In genomic region chr3:46746711-46747110, GRCh38 we compare ENCODE assay signal across 37 cellular contexts. TPM values are rescaled to one million over a fixed set of nuclear protein-coding genes. Genes with fewer than 3 reads are reported as not detected.
"Had no signal": no experiment of that assay in that cellular context is flagged by ENCODE, and none has a peak within 500 bp of the region (broad histone marks: within the 10 kb centered on the region; RNA-seq: fewer than 3 reads in every experiment).

No MANE protein-coding gene starts in this region.

- H3K9me3 ChIP-seq: ascending aorta had no signal

- H3K27me3 ChIP-seq: ascending aorta, cardiac muscle cell had no signal

- H3K27me3 Mint-ChIP-seq: activated B cell treated with CpG ODN at 0.5 μM for 24 hours; activated CD4-positive, alpha-beta memory T cell treated with anti-CD3 and anti-CD28 coated beads, Interleukin-2, amount 10 ng/mL, durations not matched to agents 7 days and 5 days; activated CD8-positive, alpha-beta memory T cell treated with anti-CD3 and anti-CD28 coated beads, Interleukin-2, amount 10 ng/mL, durations not matched to agents 7 days and 5 days; activated naive CD4-positive, alpha-beta T cell treated with anti-CD3 and anti-CD28 coated beads, Interleukin-2, amount 50 U/mL, for 24 hours; activated naive CD8-positive, alpha-beta T cell; activated naive CD8-positive, alpha-beta T cell treated with anti-CD3 and anti-CD28 coated beads, Interleukin-2, amount 50 U/mL, for 24 hours; activated T-cell treated with anti-CD3 and anti-CD28 coated beads, Interleukin-2, amount 50 U/mL, for 24 hours had no signal

- H3K27ac ChIP-seq: ascending aorta, cardiac muscle cell, VCaP had no signal

- H3K36me3 ChIP-seq: ascending aorta, cardiac muscle cell had no signal

- FAIRE-seq: bronchial epithelial cell, TTC549 had no signal

- H3K9me3 Mint-ChIP-seq: activated B cell treated with CpG ODN at 0.5 μM for 24 hours; activated CD4-positive, alpha-beta memory T cell treated with anti-CD3 and anti-CD28 coated beads, Interleukin-2, amount 10 ng/mL, durations not matched to agents 7 days and 5 days; activated CD4-positive, alpha-beta T cell treated with anti-CD3 and anti-CD28 coated beads, Interleukin-2, amount 10 ng/mL, durations not matched to agents 7 days and 5 days; activated naive CD4-positive, alpha-beta T cell treated with anti-CD3 and anti-CD28 coated beads, Interleukin-2, amount 10 ng/mL, durations not matched to agents 7 days and 5 days; activated naive CD4-positive, alpha-beta T cell treated with anti-CD3 and anti-CD28 coated beads, Interleukin-2, amount 50 U/mL, for 24 hours; activated naive CD8-positive, alpha-beta T cell treated with anti-CD3 and anti-CD28 coated beads, Interleukin-2, amount 10 ng/mL, durations not matched to agents 7 days and 5 days; activated naive CD8-positive, alpha-beta T cell treated with anti-CD3 and anti-CD28 coated beads, Interleukin-2, amount 50 U/mL, for 24 hours; activated T-cell treated with anti-CD3 and anti-CD28 coated beads, Interleukin-2, amount 50 U/mL, for 24 hours; activated T-helper 2 cell treated with anti-CD3 and anti-CD28 coated beads, Interferon-gamma antibody, Interleukin-2, Interleukin-4, amounts not matched to agents 10 μg/mL and 5 μg/mL and 100 μg/mL, durations not matched to agents 14 hours and 24 hours and 36 hours; central memory CD8-positive, alpha-beta T cell; T-helper 1 cell treated with Interleukin-12 subunit alpha and Interleukin-12 subunit beta and Interleukin-4 antibody, amounts not matched to agents 30 μg/mL and 1 μg/mL, for 36 hours; T-helper 2 cell treated with Interferon-gamma antibody and Interleukin-4, amounts not matched to agents 5 μg/mL and 100 μg/mL, for 36 hours had no signal

- H3K27ac Mint-ChIP-seq: activated B cell treated with CpG ODN at 0.5 μM for 24 hours; activated CD4-positive, alpha-beta memory T cell treated with anti-CD3 and anti-CD28 coated beads, Interleukin-2, amount 10 ng/mL, durations not matched to agents 7 days and 5 days; activated CD4-positive, alpha-beta T cell treated with anti-CD3 and anti-CD28 coated beads, Interleukin-2, amount 10 ng/mL, durations not matched to agents 7 days and 5 days; activated CD8-positive, alpha-beta memory T cell treated with anti-CD3 and anti-CD28 coated beads, Interleukin-2, amount 10 ng/mL, durations not matched to agents 7 days and 5 days; activated CD8-positive, alpha-beta T cell treated with anti-CD3 and anti-CD28 coated beads, Interleukin-2, amount 10 ng/mL, durations not matched to agents 7 days and 5 days; activated naive CD4-positive, alpha-beta T cell treated with anti-CD3 and anti-CD28 coated beads, Interleukin-2, amount 10 ng/mL, durations not matched to agents 7 days and 5 days; activated naive CD4-positive, alpha-beta T cell treated with anti-CD3 and anti-CD28 coated beads, Interleukin-2, amount 50 U/mL, for 24 hours; activated naive CD8-positive, alpha-beta T cell; activated naive CD8-positive, alpha-beta T cell treated with anti-CD3 and anti-CD28 coated beads, Interleukin-2, amount 10 ng/mL, durations not matched to agents 7 days and 5 days; activated naive CD8-positive, alpha-beta T cell treated with anti-CD3 and anti-CD28 coated beads, Interleukin-2, amount 50 U/mL, for 24 hours; activated T-cell treated with anti-CD3 and anti-CD28 coated beads, Interleukin-2, amount 50 U/mL, for 24 hours; activated T-helper 2 cell treated with anti-CD3 and anti-CD28 coated beads, Interferon-gamma antibody, Interleukin-2, Interleukin-4, amounts not matched to agents 10 μg/mL and 5 μg/mL and 100 μg/mL, durations not matched to agents 14 hours and 24 hours and 36 hours; brain; T-helper 1 cell treated with Interleukin-12 subunit alpha and Interleukin-12 subunit beta and Interleukin-4 antibody, amounts not matched to agents 30 μg/mL and 1 μg/mL, for 36 hours; T-helper 2 cell treated with Interferon-gamma antibody and Interleukin-4, amounts not matched to agents 5 μg/mL and 100 μg/mL, for 36 hours had no signal

- H3K4me1 Mint-ChIP-seq: activated B cell treated with CpG ODN at 0.5 μM for 24 hours; activated CD4-positive, alpha-beta memory T cell treated with anti-CD3 and anti-CD28 coated beads, Interleukin-2, amount 10 ng/mL, durations not matched to agents 7 days and 5 days; activated CD4-positive, alpha-beta T cell treated with anti-CD3 and anti-CD28 coated beads, Interleukin-2, amount 10 ng/mL, durations not matched to agents 7 days and 5 days; activated CD8-positive, alpha-beta memory T cell treated with anti-CD3 and anti-CD28 coated beads, Interleukin-2, amount 10 ng/mL, durations not matched to agents 7 days and 5 days; activated naive CD4-positive, alpha-beta T cell treated with anti-CD3 and anti-CD28 coated beads, Interleukin-2, amount 10 ng/mL, durations not matched to agents 7 days and 5 days; activated naive CD4-positive, alpha-beta T cell treated with anti-CD3 and anti-CD28 coated beads, Interleukin-2, amount 50 U/mL, for 24 hours; activated naive CD8-positive, alpha-beta T cell treated with anti-CD3 and anti-CD28 coated beads, Interleukin-2, amount 10 ng/mL, durations not matched to agents 7 days and 5 days; activated naive CD8-positive, alpha-beta T cell treated with anti-CD3 and anti-CD28 coated beads, Interleukin-2, amount 50 U/mL, for 24 hours; brain; central memory CD8-positive, alpha-beta T cell had no signal

- H3K4me1 ChIP-seq: ascending aorta had no signal

- ATAC-seq: activated CD8-positive, alpha-beta memory T cell treated with anti-CD3 and anti-CD28 coated beads, Interleukin-2, amount 10 ng/mL, durations not matched to agents 7 days and 5 days; activated CD8-positive, alpha-beta T cell treated with anti-CD3 and anti-CD28 coated beads, Interleukin-2, amount 10 ng/mL, durations not matched to agents 7 days and 5 days; activated naive CD8-positive, alpha-beta T cell treated with anti-CD3 and anti-CD28 coated beads, Interleukin-2, amount 50 U/mL, for 24 hours had no signal

- DNase-seq: activated B cell treated with CpG ODN at 0.5 μM for 24 hours; activated CD4-positive, alpha-beta memory T cell treated with anti-CD3 and anti-CD28 coated beads, Interleukin-2, amount 10 ng/mL, durations not matched to agents 7 days and 5 days; activated CD4-positive, alpha-beta T cell treated with anti-CD3 and anti-CD28 coated beads for 48 hours; activated CD4-positive, alpha-beta T cell treated with anti-CD3 and anti-CD28 coated beads, Interleukin-2, amount 10 ng/mL, durations not matched to agents 7 days and 5 days; activated CD4-positive, alpha-beta T cell treated with anti-CD3 and anti-CD28 coated beads, Interleukin-2, amount 50 U/mL, for 48 hours; activated CD4-positive, CD25-positive, alpha-beta regulatory T cell treated with anti-CD3 and anti-CD28 coated beads, Interleukin-2, amount 50 U/mL, for 72 hours; activated CD8-positive, alpha-beta memory T cell treated with anti-CD3 and anti-CD28 coated beads for 24 hours; activated CD8-positive, alpha-beta memory T cell treated with anti-CD3 and anti-CD28 coated beads, Interleukin-2, amount 10 ng/mL, durations not matched to agents 7 days and 5 days; activated CD8-positive, alpha-beta memory T cell treated with anti-CD3 and anti-CD28 coated beads, Interleukin-2, amount 50 U/mL, for 48 hours; activated CD8-positive, alpha-beta T cell treated with anti-CD3 and anti-CD28 coated beads, Interleukin-2, amount 10 ng/mL, durations not matched to agents 7 days and 5 days; activated effector memory CD4-positive, alpha-beta T cell treated with Interleukin-2 at 50 U/mL for 16 hours; activated gamma-delta T cell; activated naive CD4-positive, alpha-beta T cell treated with anti-CD3 and anti-CD28 coated beads, Interleukin-2, amount 10 ng/mL, durations not matched to agents 7 days and 5 days; activated naive CD4-positive, alpha-beta T cell treated with Interleukin-2 at 50 U/mL for 16 hours; activated naive CD8-positive, alpha-beta T cell treated with anti-CD3 and anti-CD28 coated beads, Interleukin-2, amount 10 ng/mL, durations not matched to agents 7 days and 5 days; activated naive CD8-positive, alpha-beta T cell treated with anti-CD3 and anti-CD28 coated beads, Interleukin-2, amount 50 U/mL, for 24 hours; activated T-cell treated with anti-CD3 and anti-CD28 coated beads, Interleukin-2, amount 50 U/mL, for 24 hours; activated T-cell treated with anti-CD3 and anti-CD28 coated beads, Interleukin-2, amount 50 U/mL, for 48 hours; amygdala; anterior cingulate cortex; caudate nucleus; cerebellar nuclear complex; T-helper 2 cell; T-helper 9 cell had no signal

- H3K36me3 Mint-ChIP-seq: activated CD8-positive, alpha-beta memory T cell treated with anti-CD3 and anti-CD28 coated beads, Interleukin-2, amount 10 ng/mL, durations not matched to agents 7 days and 5 days; activated naive CD4-positive, alpha-beta T cell treated with anti-CD3 and anti-CD28 coated beads, Interleukin-2, amount 10 ng/mL, durations not matched to agents 7 days and 5 days; activated naive CD4-positive, alpha-beta T cell treated with anti-CD3 and anti-CD28 coated beads, Interleukin-2, amount 50 U/mL, for 24 hours; activated naive CD8-positive, alpha-beta T cell; activated naive CD8-positive, alpha-beta T cell treated with anti-CD3 and anti-CD28 coated beads, Interleukin-2, amount 10 ng/mL, durations not matched to agents 7 days and 5 days; brain had no signal

- H3K4me3 ChIP-seq: ascending aorta, cardiac muscle cell had no signal

- H3K4me3 Mint-ChIP-seq: activated B cell treated with CpG ODN at 0.5 μM for 24 hours; activated CD4-positive, alpha-beta memory T cell treated with anti-CD3 and anti-CD28 coated beads, Interleukin-2, amount 10 ng/mL, durations not matched to agents 7 days and 5 days; activated CD4-positive, alpha-beta T cell treated with anti-CD3 and anti-CD28 coated beads, Interleukin-2, amount 10 ng/mL, durations not matched to agents 7 days and 5 days; activated CD8-positive, alpha-beta memory T cell treated with anti-CD3 and anti-CD28 coated beads, Interleukin-2, amount 10 ng/mL, durations not matched to agents 7 days and 5 days; activated CD8-positive, alpha-beta T cell treated with anti-CD3 and anti-CD28 coated beads, Interleukin-2, amount 10 ng/mL, durations not matched to agents 7 days and 5 days; activated naive CD4-positive, alpha-beta T cell treated with anti-CD3 and anti-CD28 coated beads, Interleukin-2, amount 10 ng/mL, durations not matched to agents 7 days and 5 days; activated naive CD4-positive, alpha-beta T cell treated with anti-CD3 and anti-CD28 coated beads, Interleukin-2, amount 50 U/mL, for 24 hours; activated naive CD8-positive, alpha-beta T cell; activated naive CD8-positive, alpha-beta T cell treated with anti-CD3 and anti-CD28 coated beads, Interleukin-2, amount 10 ng/mL, durations not matched to agents 7 days and 5 days; activated naive CD8-positive, alpha-beta T cell treated with anti-CD3 and anti-CD28 coated beads, Interleukin-2, amount 50 U/mL, for 24 hours; activated T-cell treated with anti-CD3 and anti-CD28 coated beads, Interleukin-2, amount 50 U/mL, for 24 hours; brain; central memory CD8-positive, alpha-beta T cell; T-helper 1 cell treated with Interleukin-12 subunit alpha and Interleukin-12 subunit beta and Interleukin-4 antibody, amounts not matched to agents 30 μg/mL and 1 μg/mL, for 36 hours; T-helper 2 cell treated with Interferon-gamma antibody and Interleukin-4, amounts not matched to agents 5 μg/mL and 100 μg/mL, for 36 hours had no signal

RNA-seq across cellular contexts. Expression of gene PRSS50, which starts 29.0 kb away (rescaled TPM):
- total RNA-seq: activated B cell treated with CpG ODN at 0.5 μM for 24 hours; activated CD4-positive, alpha-beta memory T cell treated with anti-CD3 and anti-CD28 coated beads, Interleukin-2, amount 10 ng/mL, durations not matched to agents 7 days and 5 days; activated CD4-positive, alpha-beta T cell treated with anti-CD3 and anti-CD28 coated beads, Interleukin-2, amount 10 ng/mL, durations not matched to agents 7 days and 5 days; activated CD8-positive, alpha-beta memory T cell treated with anti-CD3 and anti-CD28 coated beads, Interleukin-2, amount 10 ng/mL, durations not matched to agents 7 days and 5 days; activated CD8-positive, alpha-beta T cell treated with anti-CD3 and anti-CD28 coated beads, Interleukin-2, amount 10 ng/mL, durations not matched to agents 7 days and 5 days; activated naive CD8-positive, alpha-beta T cell treated with anti-CD3 and anti-CD28 coated beads, Interleukin-2, amount 10 ng/mL, durations not matched to agents 7 days and 5 days; activated T-helper 2 cell treated with anti-CD3 and anti-CD28 coated beads, Interferon-gamma antibody, Interleukin-2, Interleukin-4, amounts not matched to agents 10 μg/mL and 5 μg/mL and 100 μg/mL, durations not matched to agents 14 hours and 24 hours and 36 hours; ascending aorta; bronchial epithelial cell; chondrocyte had no signal

RNA-seq across cellular contexts. Expression of gene TMIE, which starts 45.5 kb away (rescaled TPM):
- total RNA-seq: activated CD8-positive, alpha-beta memory T cell treated with anti-CD3 and anti-CD28 coated beads, Interleukin-2, amount 10 ng/mL, durations not matched to agents 7 days and 5 days; activated T-helper 2 cell treated with anti-CD3 and anti-CD28 coated beads, Interferon-gamma antibody, Interleukin-2, Interleukin-4, amounts not matched to agents 10 μg/mL and 5 μg/mL and 100 μg/mL, durations not matched to agents 14 hours and 24 hours and 36 hours had no signal
